ENCODE assay signal across 2 cellular contexts in the genomic region with DNA sequence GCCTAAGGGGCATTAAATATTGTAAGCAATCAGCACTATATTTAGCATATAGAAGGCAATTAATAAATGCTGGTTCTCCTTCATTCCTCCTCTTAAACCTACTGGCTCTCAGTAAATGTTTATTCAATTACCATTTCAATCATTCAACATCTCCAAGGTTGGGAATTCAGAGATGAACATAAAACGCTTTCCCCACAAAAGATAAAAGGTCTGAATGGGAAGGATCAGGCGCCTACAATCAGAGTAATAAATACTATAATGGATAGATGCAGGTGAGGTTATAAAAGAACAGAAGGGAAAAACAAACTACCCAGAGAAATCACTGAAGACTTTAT.
TF ChIP-seq lines count a peak whose summit lies in the region.

No MANE protein-coding gene starts in this region.

TF ChIP-seq in SK-N-SH, 30 proteins besides CTCF, POLR2A, EP300 and RAD21:
- TF ChIP-seq, protein P1, sequence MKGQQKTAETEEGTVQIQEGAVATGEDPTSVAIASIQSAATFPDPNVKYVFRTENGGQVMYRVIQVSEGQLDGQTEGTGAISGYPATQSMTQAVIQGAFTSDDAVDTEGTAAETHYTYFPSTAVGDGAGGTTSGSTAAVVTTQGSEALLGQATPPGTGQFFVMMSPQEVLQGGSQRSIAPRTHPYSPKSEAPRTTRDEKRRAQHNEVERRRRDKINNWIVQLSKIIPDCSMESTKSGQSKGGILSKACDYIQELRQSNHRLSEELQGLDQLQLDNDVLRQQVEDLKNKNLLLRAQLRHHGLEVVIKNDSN (IDR thresholded peaks at IDR 0.05; ENCODE audit: borderline replicate concordance, low read depth): no peak
- TF ChIP-seq EZH2phosphoT487 (IDR thresholded peaks at IDR 0.05; ENCODE audit: borderline replicate concordance, low read depth) (no peak), TEAD4 (IDR thresholded peaks at IDR 0.05; ENCODE audit: borderline replicate concordance, insufficient read depth) (no peak), NFIC (IDR thresholded peaks at IDR 0.05; ENCODE audit: borderline replicate concordance) (no peak), JUND (IDR thresholded peaks at IDR 0.05) (no peak), MEF2A (IDR thresholded peaks at IDR 0.05; ENCODE audit: borderline replicate concordance, low read depth) (no peak), IRF3 (IDR thresholded peaks at IDR 0.05; ENCODE audit: low read depth, low read length) (no peak), TAF1 (IDR thresholded peaks at IDR 0.05; ENCODE audit: borderline replicate concordance, low read depth, low read length) (no peak)

TF ChIP-seq in SK-N-SH treated with all-trans-retinoic acid at 6 μM for 48 hours, 23 proteins besides CTCF, POLR2A, EP300 and RAD21 (continued from another document):
- TF ChIP-seq POU6F1 (CRISPR knock-in tag; IDR thresholded peaks at IDR 0.05; ENCODE audit: borderline replicate concordance, low read depth) (no peak), PPARA (CRISPR knock-in tag; IDR thresholded peaks at IDR 0.05; ENCODE audit: borderline replicate concordance) (no peak), GLIS3 (CRISPR knock-in tag; IDR thresholded peaks at IDR 0.05) (no peak), ZNF8 (CRISPR knock-in tag; IDR thresholded peaks at IDR 0.05) (no peak), CSDC2 (CRISPR knock-in tag; IDR thresholded peaks at IDR 0.05) (no peak), CSRNP3 (CRISPR knock-in tag; IDR thresholded peaks at IDR 0.05) (no peak), RARB (CRISPR knock-in tag; IDR thresholded peaks at IDR 0.05) (no peak), ZC3H10 (CRISPR knock-in tag; IDR thresholded peaks at IDR 0.05) (no peak), ARNTL (CRISPR knock-in tag; IDR thresholded peaks at IDR 0.05; ENCODE audit: borderline replicate concordance, low read depth) (no peak), CREB5 (CRISPR knock-in tag; IDR thresholded peaks at IDR 0.05; ENCODE audit: low read depth) (no peak), ISL1 (CRISPR knock-in tag; IDR thresholded peaks at IDR 0.05) (no peak), ZFP30 (CRISPR knock-in tag; IDR thresholded peaks at IDR 0.05) (no peak), ESRRG (CRISPR knock-in tag; IDR thresholded peaks at IDR 0.05) (no peak), PATZ1 (CRISPR knock-in tag; IDR thresholded peaks at IDR 0.05; ENCODE audit: borderline replicate concordance) (no peak), TCF4 (CRISPR knock-in tag; IDR thresholded peaks at IDR 0.05; ENCODE audit: borderline replicate concordance) (no peak), ZNF70 (CRISPR knock-in tag; IDR thresholded peaks at IDR 0.05) (no peak)
- TF ChIP-seq, protein P2, sequence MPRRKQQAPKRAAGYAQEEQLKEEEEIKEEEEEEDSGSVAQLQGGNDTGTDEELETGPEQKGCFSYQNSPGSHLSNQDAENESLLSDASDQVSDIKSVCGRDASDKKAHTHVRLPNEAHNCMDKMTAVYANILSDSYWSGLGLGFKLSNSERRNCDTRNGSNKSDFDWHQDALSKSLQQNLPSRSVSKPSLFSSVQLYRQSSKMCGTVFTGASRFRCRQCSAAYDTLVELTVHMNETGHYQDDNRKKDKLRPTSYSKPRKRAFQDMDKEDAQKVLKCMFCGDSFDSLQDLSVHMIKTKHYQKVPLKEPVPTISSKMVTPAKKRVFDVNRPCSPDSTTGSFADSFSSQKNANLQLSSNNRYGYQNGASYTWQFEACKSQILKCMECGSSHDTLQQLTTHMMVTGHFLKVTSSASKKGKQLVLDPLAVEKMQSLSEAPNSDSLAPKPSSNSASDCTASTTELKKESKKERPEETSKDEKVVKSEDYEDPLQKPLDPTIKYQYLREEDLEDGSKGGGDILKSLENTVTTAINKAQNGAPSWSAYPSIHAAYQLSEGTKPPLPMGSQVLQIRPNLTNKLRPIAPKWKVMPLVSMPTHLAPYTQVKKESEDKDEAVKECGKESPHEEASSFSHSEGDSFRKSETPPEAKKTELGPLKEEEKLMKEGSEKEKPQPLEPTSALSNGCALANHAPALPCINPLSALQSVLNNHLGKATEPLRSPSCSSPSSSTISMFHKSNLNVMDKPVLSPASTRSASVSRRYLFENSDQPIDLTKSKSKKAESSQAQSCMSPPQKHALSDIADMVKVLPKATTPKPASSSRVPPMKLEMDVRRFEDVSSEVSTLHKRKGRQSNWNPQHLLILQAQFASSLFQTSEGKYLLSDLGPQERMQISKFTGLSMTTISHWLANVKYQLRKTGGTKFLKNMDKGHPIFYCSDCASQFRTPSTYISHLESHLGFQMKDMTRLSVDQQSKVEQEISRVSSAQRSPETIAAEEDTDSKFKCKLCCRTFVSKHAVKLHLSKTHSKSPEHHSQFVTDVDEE (CRISPR knock-in tag; IDR thresholded peaks at IDR 0.05): no peak
